In the genomic region with DNA sequence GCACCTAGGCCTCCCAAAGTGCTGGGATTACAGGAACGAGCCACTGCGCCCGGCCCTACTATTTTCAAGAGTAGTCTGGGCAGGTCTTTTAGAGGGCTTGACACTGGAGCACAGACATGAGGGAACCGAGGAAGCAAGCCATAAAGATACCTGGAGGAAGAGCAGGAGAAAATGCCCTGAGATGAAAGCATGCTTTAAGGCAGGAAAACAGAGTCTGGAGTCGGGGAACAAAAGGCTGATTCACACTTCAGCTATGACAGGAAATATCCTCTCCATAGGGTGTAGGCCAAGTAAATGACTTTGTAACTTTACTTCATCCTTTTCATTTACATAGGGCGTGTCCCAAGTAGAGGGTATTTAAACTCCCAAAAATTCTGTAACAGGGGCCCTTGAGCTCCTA, we compare ENCODE assay signal across 3 cellular contexts.
TF ChIP-seq lines count a peak whose summit lies in the region.

No MANE protein-coding gene starts in this region.

TF ChIP-seq in GM23338, 12 proteins besides CTCF, POLR2A, EP300 and RAD21:
- TF ChIP-seq, protein P1, sequence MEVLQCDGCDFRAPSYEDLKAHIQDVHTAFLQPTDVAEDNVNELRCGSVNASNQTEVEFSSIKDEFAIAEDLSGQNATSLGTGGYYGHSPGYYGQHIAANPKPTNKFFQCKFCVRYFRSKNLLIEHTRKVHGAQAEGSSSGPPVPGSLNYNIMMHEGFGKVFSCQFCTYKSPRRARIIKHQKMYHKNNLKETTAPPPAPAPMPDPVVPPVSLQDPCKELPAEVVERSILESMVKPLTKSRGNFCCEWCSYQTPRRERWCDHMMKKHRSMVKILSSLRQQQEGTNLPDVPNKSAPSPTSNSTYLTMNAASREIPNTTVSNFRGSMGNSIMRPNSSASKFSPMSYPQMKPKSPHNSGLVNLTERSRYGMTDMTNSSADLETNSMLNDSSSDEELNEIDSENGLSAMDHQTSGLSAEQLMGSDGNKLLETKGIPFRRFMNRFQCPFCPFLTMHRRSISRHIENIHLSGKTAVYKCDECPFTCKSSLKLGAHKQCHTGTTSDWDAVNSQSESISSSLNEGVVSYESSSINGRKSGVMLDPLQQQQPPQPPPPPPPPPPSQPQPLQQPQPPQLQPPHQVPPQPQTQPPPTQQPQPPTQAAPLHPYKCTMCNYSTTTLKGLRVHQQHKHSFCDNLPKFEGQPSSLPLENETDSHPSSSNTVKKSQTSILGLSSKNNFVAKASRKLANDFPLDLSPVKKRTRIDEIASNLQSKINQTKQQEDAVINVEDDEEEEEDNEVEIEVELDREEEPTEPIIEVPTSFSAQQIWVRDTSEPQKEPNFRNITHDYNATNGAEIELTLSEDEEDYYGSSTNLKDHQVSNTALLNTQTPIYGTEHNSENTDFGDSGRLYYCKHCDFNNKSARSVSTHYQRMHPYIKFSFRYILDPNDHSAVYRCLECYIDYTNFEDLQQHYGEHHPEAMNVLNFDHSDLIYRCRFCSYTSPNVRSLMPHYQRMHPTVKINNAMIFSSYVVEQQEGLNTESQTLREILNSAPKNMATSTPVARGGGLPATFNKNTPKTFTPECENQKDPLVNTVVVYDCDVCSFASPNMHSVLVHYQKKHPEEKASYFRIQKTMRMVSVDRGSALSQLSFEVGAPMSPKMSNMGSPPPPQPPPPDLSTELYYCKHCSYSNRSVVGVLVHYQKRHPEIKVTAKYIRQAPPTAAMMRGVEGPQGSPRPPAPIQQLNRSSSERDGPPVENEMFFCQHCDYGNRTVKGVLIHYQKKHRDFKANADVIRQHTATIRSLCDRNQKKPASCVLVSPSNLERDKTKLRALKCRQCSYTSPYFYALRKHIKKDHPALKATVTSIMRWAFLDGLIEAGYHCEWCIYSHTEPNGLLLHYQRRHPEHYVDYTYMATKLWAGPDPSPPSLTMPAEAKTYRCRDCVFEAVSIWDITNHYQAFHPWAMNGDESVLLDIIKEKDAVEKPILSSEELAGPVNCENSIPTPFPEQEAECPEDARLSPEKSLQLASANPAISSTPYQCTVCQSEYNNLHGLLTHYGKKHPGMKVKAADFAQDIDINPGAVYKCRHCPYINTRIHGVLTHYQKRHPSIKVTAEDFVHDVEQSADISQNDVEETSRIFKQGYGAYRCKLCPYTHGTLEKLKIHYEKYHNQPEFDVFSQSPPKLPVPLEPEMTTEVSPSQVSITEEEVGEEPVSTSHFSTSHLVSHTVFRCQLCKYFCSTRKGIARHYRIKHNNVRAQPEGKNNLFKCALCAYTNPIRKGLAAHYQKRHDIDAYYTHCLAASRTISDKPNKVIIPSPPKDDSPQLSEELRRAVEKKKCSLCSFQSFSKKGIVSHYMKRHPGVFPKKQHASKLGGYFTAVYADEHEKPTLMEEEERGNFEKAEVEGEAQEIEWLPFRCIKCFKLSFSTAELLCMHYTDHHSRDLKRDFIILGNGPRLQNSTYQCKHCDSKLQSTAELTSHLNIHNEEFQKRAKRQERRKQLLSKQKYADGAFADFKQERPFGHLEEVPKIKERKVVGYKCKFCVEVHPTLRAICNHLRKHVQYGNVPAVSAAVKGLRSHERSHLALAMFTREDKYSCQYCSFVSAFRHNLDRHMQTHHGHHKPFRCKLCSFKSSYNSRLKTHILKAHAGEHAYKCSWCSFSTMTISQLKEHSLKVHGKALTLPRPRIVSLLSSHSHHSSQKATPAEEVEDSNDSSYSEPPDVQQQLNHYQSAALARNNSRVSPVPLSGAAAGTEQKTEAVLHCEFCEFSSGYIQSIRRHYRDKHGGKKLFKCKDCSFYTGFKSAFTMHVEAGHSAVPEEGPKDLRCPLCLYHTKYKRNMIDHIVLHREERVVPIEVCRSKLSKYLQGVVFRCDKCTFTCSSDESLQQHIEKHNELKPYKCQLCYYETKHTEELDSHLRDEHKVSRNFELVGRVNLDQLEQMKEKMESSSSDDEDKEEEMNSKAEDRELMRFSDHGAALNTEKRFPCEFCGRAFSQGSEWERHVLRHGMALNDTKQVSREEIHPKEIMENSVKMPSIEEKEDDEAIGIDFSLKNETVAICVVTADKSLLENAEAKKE (CRISPR knock-in tag; IDR thresholded peaks at IDR 0.05) = no peak
- TF ChIP-seq POLR2AphosphoS5 (IDR thresholded peaks at IDR 0.05; ENCODE audit: low read depth) (no peak), ZNF114 (CRISPR knock-in tag; IDR thresholded peaks at IDR 0.05) (no peak), EZH2phosphoT487 (IDR thresholded peaks at IDR 0.05; ENCODE audit: unreplicated experiment) (no peak), CREB1 (CRISPR knock-in tag; IDR thresholded peaks at IDR 0.05; ENCODE audit: low read depth) (no peak), ZNF331 (CRISPR knock-in tag; IDR thresholded peaks at IDR 0.05; ENCODE audit: low read depth) (no peak)

TF ChIP-seq in endothelial cell of umbilical vein, 7 proteins besides CTCF, POLR2A, EP300 and RAD21:
- TF ChIP-seq FOS (IDR thresholded peaks at IDR 0.05; ENCODE audit: borderline replicate concordance, insufficient read depth, low read length) = peak; percentile 62
- TF ChIP-seq POLR2AphosphoS5 (IDR thresholded peaks at IDR 0.05; ENCODE audit: insufficient read depth, low read depth, low read length) = peak; percentile 31
- peak; percentile 23 for TF ChIP-seq JUN (IDR thresholded peaks at IDR 0.05; ENCODE audit: borderline replicate concordance, insufficient read depth, insufficient read length, low read depth)
- no peak for TF ChIP-seq GATA2 (IDR thresholded peaks at IDR 0.05; ENCODE audit: insufficient read depth, insufficient read length, low read depth, low read length)

TF ChIP-seq in GM12891, 5 proteins besides CTCF, POLR2A, EP300 and RAD21:
- TF ChIP-seq TAF1 (IDR thresholded peaks at IDR 0.05; ENCODE audit: low read depth, low read length) (no peak), POLR2AphosphoS5 (IDR thresholded peaks at IDR 0.05; ENCODE audit: low read depth, low read length) (no peak), POU2F2 (IDR thresholded peaks at IDR 0.05; ENCODE audit: low read depth, low read length) (no peak), PAX5 (IDR thresholded peaks at IDR 0.05; ENCODE audit: insufficient read depth, low read length, severe bottlenecking) (no peak)
